ENCODE assay signal across 1 cellular context in genomic region chr18:45658756-45659155, GRCh38.
TF ChIP-seq lines count a peak whose summit lies in the region.

No MANE protein-coding gene starts in this region.

TF ChIP-seq in H1, 55 proteins besides CTCF, POLR2A, EP300 and RAD21 (continued from another document):
- no peak for TF ChIP-seq USF2 (IDR thresholded peaks at IDR 0.05; ENCODE audit: low read length)
- TF ChIP-seq BRCA1 (IDR thresholded peaks at IDR 0.05; ENCODE audit: low read depth, low read length) = no peak
- no peak for TF ChIP-seq KDM1A (IDR thresholded peaks at IDR 0.05; ENCODE audit: borderline replicate concordance, low read length)
- no peak for TF ChIP-seq SUZ12 (IDR thresholded peaks at IDR 0.05; ENCODE audit: low read length)
- TF ChIP-seq FOSL1 (IDR thresholded peaks at IDR 0.05; ENCODE audit: insufficient read depth, low read depth, low read length) = no peak
